In genomic region chr14:63727736-63728728, GRCh38 we compare ENCODE assay signal across 8 cellular contexts. TPM values are rescaled to one million over a fixed set of nuclear protein-coding genes. Genes with fewer than 3 reads are reported as not detected.
DNase-seq lines count a peak whose midpoint lies in the region; ATAC-seq lines count a peak whose summit lies in the region.

A gene with protein sequence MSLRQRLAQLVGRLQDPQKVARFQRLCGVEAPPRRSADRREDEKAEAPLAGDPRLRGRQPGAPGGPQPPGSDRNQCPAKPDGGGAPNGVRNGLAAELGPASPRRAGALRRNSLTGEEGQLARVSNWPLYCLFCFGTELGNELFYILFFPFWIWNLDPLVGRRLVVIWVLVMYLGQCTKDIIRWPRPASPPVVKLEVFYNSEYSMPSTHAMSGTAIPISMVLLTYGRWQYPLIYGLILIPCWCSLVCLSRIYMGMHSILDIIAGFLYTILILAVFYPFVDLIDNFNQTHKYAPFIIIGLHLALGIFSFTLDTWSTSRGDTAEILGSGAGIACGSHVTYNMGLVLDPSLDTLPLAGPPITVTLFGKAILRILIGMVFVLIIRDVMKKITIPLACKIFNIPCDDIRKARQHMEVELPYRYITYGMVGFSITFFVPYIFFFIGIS (minus strand): TSS chr14:63728065. CDS start chr14:63727944, 121 bp downstream.

- H3K4me3 Mint-ChIP-seq in activated CD4-positive, alpha-beta T cell treated with anti-CD3 and anti-CD28 coated beads, Interleukin-2, amount 10 ng/mL, durations not matched to agents 24 days and 14 days, result peak within 1 kb of the TSS; percentile 100

- H3K9me3 Mint-ChIP-seq in activated CD4-positive, alpha-beta T cell treated with anti-CD3 and anti-CD28 coated beads, Interleukin-2, amount 10 ng/mL, durations not matched to agents 24 days and 14 days, result no peaks in the 10 kb centered on the region

- peaks cover 19% of the 10 kb centered on the region for H3K27me3 Mint-ChIP-seq in activated CD4-positive, alpha-beta T cell treated with anti-CD3 and anti-CD28 coated beads, Interleukin-2, amount 10 ng/mL, durations not matched to agents 24 days and 14 days

- intact Hi-C loops in activated CD4-positive, alpha-beta T cell treated with anti-CD3 and anti-CD28 coated beads, Interleukin-2, amount 10 ng/mL, durations not matched to agents 24 days and 14 days (cut with micrococcal nuclease), result loop anchor here (1.0 to 10.0 kb wide), 5 partner anchors 42 to 253 kb away; partner anchors contain the start of genes PPP2R5E and SYNE2

- ATAC-seq in GM18858 (IDR thresholded peaks at IDR 0.05; ENCODE audit: unreplicated experiment), result peak; percentile 61
- peak; percentile 69 for ATAC-seq in HG03064 (IDR thresholded peaks at IDR 0.05; ENCODE audit: low read depth, unreplicated experiment)
- peak; percentile 91 for ATAC-seq in left lobe of liver

- H3K36me3 Mint-ChIP-seq in activated CD4-positive, alpha-beta T cell treated with anti-CD3 and anti-CD28 coated beads, Interleukin-2, amount 10 ng/mL, durations not matched to agents 24 days and 14 days (ENCODE audit: low read depth), result peaks cover 6% of the 10 kb centered on the region

- peak within 1 kb of the TSS; percentile 98 for H3K27ac Mint-ChIP-seq in activated CD4-positive, alpha-beta T cell treated with anti-CD3 and anti-CD28 coated beads, Interleukin-2, amount 10 ng/mL, durations not matched to agents 24 days and 14 days

- peak; percentile 86 for DNase-seq in AG08395 (ENCODE audit: low spot score)
- peak; percentile 57 for DNase-seq in NCI-H226
- DNase-seq in activated CD4-positive, alpha-beta T cell treated with anti-CD3 and anti-CD28 coated beads, Interleukin-2, amount 10 ng/mL, durations not matched to agents 24 days and 14 days, result peak; percentile 94
- peak; percentile 48 for DNase-seq in cortex of kidney (lab: John Stamatoyannopoulos, UW)
- peak; percentile 89 for DNase-seq in left lobe of liver (ENCODE audit: low spot score)
- DNase-seq in stimulated activated CD4-positive, alpha-beta T cell treated with anti-CD3 and anti-CD28 coated beads, Interleukin-2, amount 100 ng/mL, for 4 hours (ENCODE audit: low read depth), result peak; percentile 53

- H3K4me1 Mint-ChIP-seq in activated CD4-positive, alpha-beta T cell treated with anti-CD3 and anti-CD28 coated beads, Interleukin-2, amount 10 ng/mL, durations not matched to agents 24 days and 14 days, result peaks cover 31% of the 10 kb centered on the region

RNA-seq across cellular contexts. Expression of the gene that starts here (rescaled TPM):
- 12.2 and 13.3 TPM in 2 replicates for total RNA-seq in activated CD4-positive, alpha-beta T cell treated with anti-CD3 and anti-CD28 coated beads, Interleukin-2, amount 10 ng/mL, durations not matched to agents 24 days and 14 days
- 15.5 TPM for total RNA-seq in left lobe of liver

Comparison
In these comparisons a context has a peak if more than half of its experiments do, and no peak if none do; other contexts are left out.
1. Peak in every context shown above with its lines: DNase-seq and ATAC-seq.